ENCODE assay signal across 8 cellular contexts in the genomic region with DNA sequence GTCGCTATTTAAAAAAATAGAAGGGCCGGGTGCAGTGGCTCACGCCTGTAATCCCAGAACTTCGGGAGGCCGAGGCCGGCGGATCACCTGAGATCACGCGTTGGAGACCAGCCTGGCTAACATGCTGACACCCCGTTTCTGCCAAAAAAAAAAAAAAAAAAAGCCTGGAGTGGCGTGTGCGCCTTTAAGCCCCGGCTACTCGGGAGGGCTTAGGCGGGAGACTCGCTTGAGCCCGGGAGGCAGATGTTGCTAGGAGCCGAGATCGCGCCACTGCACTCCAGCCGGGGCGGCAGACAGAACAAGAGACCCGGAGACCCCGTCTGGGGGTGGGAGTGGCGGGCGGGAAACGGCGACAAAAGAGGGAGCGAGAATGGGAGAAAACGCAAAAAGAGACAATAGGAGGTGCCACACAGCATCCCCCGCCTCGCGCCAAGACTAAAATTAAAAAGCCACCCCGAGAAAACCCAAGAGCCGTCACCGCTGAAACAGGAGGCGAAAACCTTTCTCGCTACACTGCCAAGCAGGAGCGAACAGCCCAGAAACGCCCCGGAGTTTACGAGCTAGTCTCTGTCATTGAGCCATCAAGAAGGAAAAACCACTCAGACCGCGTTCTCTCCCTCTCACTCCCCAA. TPM values are rescaled to one million over a fixed set of nuclear protein-coding genes. Genes with fewer than 3 reads are reported as not detected.
A peak's percentile ranks its signal among the peaks of the same experiment; 100 is the strongest.
DNase-seq lines count a peak whose midpoint lies in the region; ATAC-seq and TF ChIP-seq lines count a peak whose summit lies in the region.
"Not testable (repeated sequence)": the region's sequence is repeated elsewhere in the genome, so short reads cannot be mapped to it uniquely, and the experiment has no call there.
"Had no signal": no experiment of that assay in that cellular context is flagged by ENCODE, and none has a peak within 500 bp of the region (broad histone marks: within the 10 kb centered on the region; RNA-seq: fewer than 3 reads in every experiment).

No MANE protein-coding gene starts in this region.

- H3K4me2 ChIP-seq in IMR-90 (ENCODE audit: low read depth, low read length): not testable (repeated sequence)
- peak overlapping the region; percentile 11 for H3K4me2 ChIP-seq in neuronal stem cell (ENCODE audit: insufficient read depth, low read length, poor library complexity, severe bottlenecking)

- not testable (repeated sequence) for H4K8ac ChIP-seq in IMR-90 (ENCODE audit: low read depth in 2 of 2, low read length in 2 of 2); neuronal stem cell (ENCODE audit: low read depth, low read length)

- not testable (repeated sequence) for H4K5ac ChIP-seq in IMR-90 (ENCODE audit: low read depth, low read length)

- peak; percentile 52 for ATAC-seq in IMR-90 (ENCODE audit: low read depth)

- not testable (repeated sequence) for H3K4me1 Mint-ChIP-seq in activated naive CD4-positive, alpha-beta T cell treated with anti-CD3 and anti-CD28 coated beads, Interleukin-2, amount 50 U/mL, for 24 hours

- H2BK5ac ChIP-seq in IMR-90 (ENCODE audit: low read depth, low read length, poor library complexity, severe bottlenecking); neuronal stem cell (ENCODE audit: low read length): not testable (repeated sequence)

- not testable (repeated sequence) for DNase-seq in IMR-90; neuronal stem cell (ENCODE audit: low spot score)
- DNase-seq in activated CD4-positive, alpha-beta T cell treated with anti-CD3 and anti-CD28 coated beads, Interleukin-2, amount 50 U/mL, for 1 hour: peak; percentile 82
- DNase-seq in head of caudate nucleus: peak; percentile 20 to 95 (median 82)
- DNase-seq in stimulated activated CD8-positive, alpha-beta memory T cell treated with anti-CD3 and anti-CD28 coated beads, Interleukin-12 subunit alpha, Interleukin-12 subunit beta, amount 100 ng/mL, for 1 hour (ENCODE audit: low read depth): peak; percentile 62

- H2BK15ac ChIP-seq in IMR-90 (ENCODE audit: low read depth, low read length); neuronal stem cell (ENCODE audit: low read length): not testable (repeated sequence)

- H2AK5ac ChIP-seq in IMR-90 (ENCODE audit: low read depth, low read length); neuronal stem cell (ENCODE audit: low read depth, low read length): not testable (repeated sequence)

- H3K79me1 ChIP-seq in IMR-90 (ENCODE audit: low read depth in 1 of 2, low read length in 2 of 2); neuronal stem cell (ENCODE audit: low read depth, low read length): not testable (repeated sequence)

- not testable (repeated sequence) for H2AK9ac ChIP-seq in IMR-90 (replicated peaks; ENCODE audit: low read depth, low read length, poor library complexity)

- intact Hi-C loops in IMR-90 (cut with micrococcal nuclease); head of caudate nucleus (cut with DNase I): not testable (repeated sequence)

- not testable (repeated sequence) for H3K4me1 ChIP-seq in IMR-90 (ENCODE audit: control insufficient read depth, insufficient read depth, low read length); neuronal stem cell (ENCODE audit: control insufficient read depth in 2 of 2, insufficient read depth in 1 of 2, low read depth in 1 of 2, low read length in 2 of 2)

- H3K36me3 Mint-ChIP-seq in activated naive CD4-positive, alpha-beta T cell treated with anti-CD3 and anti-CD28 coated beads, Interleukin-2, amount 50 U/mL, for 24 hours: not testable (repeated sequence)

- not testable (repeated sequence) for H4K91ac ChIP-seq in IMR-90 (ENCODE audit: insufficient read depth, low read depth, low read length); neuronal stem cell (ENCODE audit: low read depth, low read length, poor library complexity)

- not testable (repeated sequence) for H3K18ac ChIP-seq in IMR-90 (ENCODE audit: low read depth, low read length); neuronal stem cell (ENCODE audit: low read length)

- H3K9me3 Mint-ChIP-seq in activated naive CD4-positive, alpha-beta T cell treated with anti-CD3 and anti-CD28 coated beads, Interleukin-2, amount 50 U/mL, for 24 hours: not testable (repeated sequence)

- not testable (repeated sequence) for H3K27me3 Mint-ChIP-seq in activated naive CD4-positive, alpha-beta T cell treated with anti-CD3 and anti-CD28 coated beads, Interleukin-2, amount 50 U/mL, for 24 hours

- TSS peak; percentile 100 for BruUV-seq in IMR-90 (replicated peaks; lab: Mats Ljungman, UMichigan)

- no CpG with 5 or more reads among the region's 44 CpGs for WGBS in IMR-90 (ENCODE audit: extremely low coverage in 2 of 2, insufficient read length in 1 of 2), 2 experiments
- no CpG with 5 or more reads among the region's 44 CpGs for WGBS in neuronal stem cell (ENCODE audit: extremely low coverage in 2 of 2, insufficient read length in 2 of 2, insufficient replicate concordance in 1 of 2), 2 donors

- not testable (repeated sequence) for H3K9me1 ChIP-seq in IMR-90 (ENCODE audit: insufficient read depth, low read length)

- H2AFZ ChIP-seq in IMR-90 (replicated peaks; ENCODE audit: low read length, poor library complexity); neuronal stem cell (ENCODE audit: low read length): not testable (repeated sequence)

- not testable (repeated sequence) for H3K9ac ChIP-seq in IMR-90 (ENCODE audit: low read depth, low read length); neuronal stem cell (ENCODE audit: low read depth, low read length, poor library complexity)

- CTCF ChIA-PET in IMR-90 (lab: Yijun Ruan, JAX): not testable (repeated sequence)

- H3K9me3 ChIP-seq in IMR-90 (ENCODE audit: control insufficient read depth, insufficient read depth, low read length); neuronal stem cell (replicated peaks in 1 of 2; ENCODE audit: control insufficient read depth in 2 of 2, insufficient read depth in 1 of 2, low read depth in 1 of 2, low read length in 2 of 2): not testable (repeated sequence)

- H3K23ac ChIP-seq in IMR-90 (ENCODE audit: low read depth, low read length); neuronal stem cell (ENCODE audit: low read depth, low read length, poor library complexity): not testable (repeated sequence)

- peak overlapping the region; percentile 75 for H3K4me3 Mint-ChIP-seq in activated naive CD4-positive, alpha-beta T cell treated with anti-CD3 and anti-CD28 coated beads, Interleukin-2, amount 50 U/mL, for 24 hours

- not testable (repeated sequence) for H2BK12ac ChIP-seq in neuronal stem cell (ENCODE audit: low read length)

- TF ChIP-seq RAD21 in IMR-90 (IDR thresholded peaks at IDR 0.05; ENCODE audit: low read length): not testable (repeated sequence)

- H3K36me3 ChIP-seq in IMR-90 (ENCODE audit: control insufficient read depth, insufficient read depth, low read length); neuronal stem cell (replicated peaks in 1 of 2; ENCODE audit: control insufficient read depth in 2 of 2, insufficient read depth in 2 of 2, low read length in 2 of 2): not testable (repeated sequence)

- not testable (repeated sequence) for H4K20me1 ChIP-seq in IMR-90 (ENCODE audit: insufficient read depth, low read length)

- H3K27ac ChIP-seq in IMR-90 (ENCODE audit: insufficient read depth, low read length): not testable (repeated sequence)
- peak overlapping the region; percentile 67 for H3K27ac ChIP-seq in neuronal stem cell (replicated peaks; ENCODE audit: low read length)

- not testable (repeated sequence) for H3K27me3 ChIP-seq in IMR-90 (ENCODE audit: control insufficient read depth, insufficient read depth, low read length); neuronal stem cell (ENCODE audit: control insufficient read depth in 3 of 3, insufficient read depth in 3 of 3, low read depth in 1 of 3, low read length in 3 of 3)

- H3K4ac ChIP-seq in IMR-90 (ENCODE audit: low read depth, low read length); neuronal stem cell (ENCODE audit: low read length): not testable (repeated sequence)

- in situ Hi-C loops in IMR-90 (cut with MboI; ENCODE audit: low sequenced_read_pairs): not testable (repeated sequence)

- H2BK120ac ChIP-seq in IMR-90 (ENCODE audit: low read depth, low read length); neuronal stem cell (ENCODE audit: low read depth, low read length): not testable (repeated sequence)

- POLR2A ChIA-PET in IMR-90 (lab: Charles Lee; ENCODE audit: unreplicated experiment): not testable (repeated sequence)

- H3K56ac ChIP-seq in IMR-90 (ENCODE audit: extremely low read depth, insufficient read depth, low read length): not testable (repeated sequence)

- H3K4me3 ChIP-seq in IMR-90 (ENCODE audit: insufficient read depth, low read depth, low read length); neuronal stem cell (ENCODE audit: low read length in 2 of 2): not testable (repeated sequence)

- peak overlapping the region; percentile 95 for H3K27ac Mint-ChIP-seq in activated naive CD4-positive, alpha-beta T cell treated with anti-CD3 and anti-CD28 coated beads, Interleukin-2, amount 50 U/mL, for 24 hours

- H3K14ac ChIP-seq in IMR-90 (replicated peaks; ENCODE audit: low read depth, low read length); neuronal stem cell (ENCODE audit: low read length): not testable (repeated sequence)

- H2BK20ac ChIP-seq in IMR-90 (ENCODE audit: low read depth, low read length): not testable (repeated sequence)

- not testable (repeated sequence) for TF ChIP-seq CTCF in IMR-90 (conservative IDR thresholded peaks at IDR 0.05; ENCODE audit: low read depth, low read length)

- TF ChIP-seq POLR2A in GM19099 (IDR thresholded peaks at IDR 0.05; ENCODE audit: extremely low read depth, insufficient read length, low read depth): peak; percentile 44
- peak; percentile 70 for TF ChIP-seq POLR2A in IMR-90 (IDR thresholded peaks at IDR 0.05; ENCODE audit: low read depth, low read length)

- dilution Hi-C loops in IMR-90 (cut with HindIII; ENCODE audit: low sequenced_read_pairs, unreplicated experiment): not testable (repeated sequence)

TF ChIP-seq in IMR-90, 13 proteins besides CTCF, POLR2A, EP300 and RAD21:
- peak; percentile 14; the same call in 1 of the 2 replicates for TF ChIP-seq MAZ (IDR thresholded peaks at IDR 0.05; ENCODE audit: borderline replicate concordance, low read depth, low read length)

RNA-seq across cellular contexts. Expression of gene GRAP, which starts 16.7 kb away (rescaled TPM):
- under 0.01 TPM in 1 of 2 replicates, not detected in the other for total RNA-seq in IMR-90 (2012; rRNA removed)
- 0.13 and 0.14 TPM in 2 replicates for polyA plus RNA-seq in IMR-90 (2012; rRNA removed)
- 0.05 TPM in 1 of 2 replicates, not detected in the other for polyA plus RNA-seq in IMR-90 (2012; cell fraction: cytosol; rRNA removed)
- polyA plus RNA-seq in IMR-90 (2012; cell fraction: nucleus; rRNA removed; ENCODE audit: low replicate concordance): 0.14 and 0.22 TPM in 2 replicates
- 0.08 TPM for polyA plus RNA-seq in neuronal stem cell (2013, experiment 1 of 2)
- polyA plus RNA-seq in neuronal stem cell (2013, experiment 2 of 2): 0.11 TPM
- total RNA-seq: myocyte had no signal

RNA-seq across cellular contexts. Expression of gene FAM83G, which starts 58.9 kb away (rescaled TPM):
- 9.5 and 10.3 TPM in 2 replicates for total RNA-seq in IMR-90 (2012; rRNA removed)
- polyA plus RNA-seq in IMR-90 (2012; rRNA removed): 12.6 and 14.1 TPM in 2 replicates
- 7.5 and 10.0 TPM in 2 replicates for polyA plus RNA-seq in IMR-90 (2012; cell fraction: cytosol; rRNA removed)
- 16.3 and 36.3 TPM in 2 replicates for polyA plus RNA-seq in IMR-90 (2012; cell fraction: nucleus; rRNA removed; ENCODE audit: low replicate concordance)
- polyA plus RNA-seq in neuronal stem cell (2013, experiment 1 of 2): 9.5 TPM
- 9.7 TPM for polyA plus RNA-seq in neuronal stem cell (2013, experiment 2 of 2)
